In the genomic region with DNA sequence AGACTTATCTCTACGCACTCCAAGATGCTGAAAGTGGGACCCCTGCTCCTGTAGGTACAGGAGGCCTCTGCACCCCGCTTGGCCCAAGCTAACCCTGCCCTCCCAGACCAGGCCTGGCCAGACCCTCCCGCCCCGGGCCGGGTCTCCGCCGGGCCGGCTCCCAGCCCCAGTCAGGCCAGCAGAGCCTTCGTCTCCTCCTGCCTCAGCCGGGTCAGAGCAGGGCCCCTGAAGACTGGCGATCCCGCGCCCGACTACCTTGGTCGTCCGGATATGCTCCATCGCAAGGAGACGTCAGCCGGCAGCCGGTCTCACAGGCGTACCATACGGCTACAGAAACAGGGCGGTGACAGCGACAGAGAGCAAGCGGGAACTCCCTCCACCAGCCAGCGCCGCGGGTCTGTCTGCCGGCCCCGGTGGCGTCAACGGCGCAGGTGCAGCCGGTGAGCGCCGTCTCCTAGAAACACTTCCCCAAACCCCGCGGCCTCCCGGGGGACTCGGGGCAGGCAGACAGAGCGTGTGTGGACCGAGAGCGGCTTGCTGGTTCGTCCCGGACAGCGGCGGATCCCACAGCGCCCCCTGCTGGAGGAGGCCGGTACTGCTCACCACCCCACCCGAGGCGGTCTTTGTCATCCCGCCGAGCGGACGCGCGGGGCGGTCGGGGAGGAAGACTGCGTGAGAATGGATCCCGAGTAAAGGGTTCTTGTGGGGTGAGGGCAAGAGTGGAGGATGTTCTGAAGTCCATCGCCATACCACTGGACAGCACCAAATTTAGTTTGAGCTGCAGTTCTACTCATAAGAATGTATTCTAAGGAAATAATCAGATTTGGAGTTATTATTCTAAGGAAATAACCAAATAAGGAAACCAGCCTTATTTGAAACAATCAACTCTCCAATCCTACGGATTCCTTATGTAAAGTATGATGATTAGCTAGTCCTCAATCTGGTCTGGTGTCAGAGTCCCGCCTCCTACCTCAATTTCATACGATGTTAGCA, we compare ENCODE assay signal across 8 cellular contexts. TPM values are rescaled to one million over a fixed set of nuclear protein-coding genes. Genes with fewer than 3 reads are reported as not detected.
DNase-seq lines count a peak whose midpoint lies in the region; ATAC-seq and TF ChIP-seq lines count a peak whose summit lies in the region.

MTMR6 (minus strand) TSS at position 520 of the 993 bp plus-strand sequence; CDS start at position 279, 241 bp downstream.

- ATAC-seq in CD4-positive, CD25-positive, alpha-beta regulatory T cell (ENCODE audit: low read depth in 2 of 2), result peak; percentile 91 to 94
- peak; percentile 96 for ATAC-seq in GM19372 (IDR thresholded peaks at IDR 0.05; ENCODE audit: low read depth, unreplicated experiment)
- peak; percentile 93 for ATAC-seq in HG03558 (IDR thresholded peaks at IDR 0.05; ENCODE audit: extremely low read depth, unreplicated experiment)

- TF ChIP-seq CTCF in dorsolateral prefrontal cortex (IDR thresholded peaks at IDR 0.05 in 54 of 56, conservative IDR thresholded peaks at IDR 0.05 in 2 of 56; ENCODE audit: low read depth in 1 of 56, partially characterized antibody in 56 of 56) (peak; percentile 96 to 100 (median 100)), lower leg skin (IDR thresholded peaks at IDR 0.05) (peak in 2 of 3 donors; percentile 70 to 99)

- peak within 1 kb of the TSS; percentile 88 for H3K4me3 ChIP-seq in CD4-positive, CD25-positive, alpha-beta regulatory T cell (ENCODE audit: low read depth, low read length)
- H3K4me3 ChIP-seq in dorsolateral prefrontal cortex (peak within 1 kb of the TSS; percentile 58 to 100 (median 94)), lower leg skin (ENCODE audit: low read depth, poor library complexity, severe bottlenecking) (peak within 1 kb of the TSS; percentile 80)

- intact Hi-C loops in activated CD4-positive, alpha-beta memory T cell treated with anti-CD3 and anti-CD28 coated beads for 36 hours (cut with micrococcal nuclease), result loop anchor here (1.0 to 10.0 kb wide), 5 partner anchors 11 to 1012 kb away; partner anchors contain the start of gene NUP58
- intact Hi-C loops in dorsolateral prefrontal cortex (cut with DNase I), result loop anchor here (1.0 to 10.0 kb wide), 9 partner anchors 14 to 202 kb away; partner anchors contain the start of genes NUP58 (in 2 of the 2) and ATP8A2 (in 1 of the 2)
- intact Hi-C loops in lower leg skin (cut with DNase I; ENCODE audit: low total_unique reads), result no loop called here

- H3K9me3 Mint-ChIP-seq in CD4-positive, CD25-positive, alpha-beta regulatory T cell, result no peaks in the 10 kb centered on the region
- no peaks in the 10 kb centered on the region for H3K9me3 Mint-ChIP-seq in activated CD4-positive, alpha-beta memory T cell treated with anti-CD3 and anti-CD28 coated beads for 36 hours

- peaks cover 5% of the 10 kb centered on the region for H3K36me3 Mint-ChIP-seq in CD4-positive, CD25-positive, alpha-beta regulatory T cell
- peaks cover 5% of the 10 kb centered on the region for H3K36me3 Mint-ChIP-seq in activated CD4-positive, alpha-beta memory T cell treated with anti-CD3 and anti-CD28 coated beads for 36 hours

- 1 to 3% methylated on average over 26 to 31 of the region's 65 CpGs for WGBS in lower leg skin, 2 donors

- H3K27me3 Mint-ChIP-seq in CD4-positive, CD25-positive, alpha-beta regulatory T cell, result peaks cover 31% of the 10 kb centered on the region
- H3K27me3 Mint-ChIP-seq in activated CD4-positive, alpha-beta memory T cell treated with anti-CD3 and anti-CD28 coated beads for 36 hours, result no peaks in the 10 kb centered on the region

- H3K27ac Mint-ChIP-seq in CD4-positive, CD25-positive, alpha-beta regulatory T cell, result peak within 1 kb of the TSS; percentile 96 to 100 (median 96)
- H3K27ac Mint-ChIP-seq in activated CD4-positive, alpha-beta memory T cell treated with anti-CD3 and anti-CD28 coated beads for 36 hours, result peak within 1 kb of the TSS; percentile 86

- H3K4me1 ChIP-seq in CD4-positive, CD25-positive, alpha-beta regulatory T cell (ENCODE audit: control insufficient read depth, insufficient read depth, low read length, poor library complexity, severe bottlenecking), result peaks cover 41% of the 10 kb centered on the region

- peaks cover 7% of the 10 kb centered on the region for H3K27me3 ChIP-seq in CD4-positive, CD25-positive, alpha-beta regulatory T cell (ENCODE audit: control insufficient read depth, insufficient read depth, low read length)
- no peaks in the 10 kb centered on the region for H3K27me3 ChIP-seq in dorsolateral prefrontal cortex

- DNase-seq in CD4-positive, CD25-positive, alpha-beta regulatory T cell, result peak; percentile 88 to 92 (median 91)
- peak; percentile 96 for DNase-seq in NCI-H82 (lab: John Stamatoyannopoulos, UW)
- DNase-seq in activated CD4-positive, alpha-beta memory T cell treated with anti-CD3 and anti-CD28 coated beads for 36 hours, result peak; percentile 96
- DNase-seq in dorsolateral prefrontal cortex, result peak; percentile 86 to 96 (median 92)
- peak; percentile 88 to 99 for DNase-seq in lower leg skin (ENCODE audit: low spot score in 2 of 2)
- peak; percentile 79 to 99 (median 90) for DNase-seq in stimulated activated CD4-positive, alpha-beta T cell treated with anti-CD3 and anti-CD28 coated beads, TNF-alpha, amount 100 ng/mL, for 1 hour (ENCODE audit: low read depth in 3 of 3, low spot score in 1 of 3)

- CTCF ChIA-PET in activated CD4-positive, alpha-beta memory T cell treated with anti-CD3 and anti-CD28 coated beads for 36 hours (lab: Charles Lee), result interaction anchor here (0.6 to 2.4 kb wide), 17 partner anchors 9 to 57 kb away, joined by 3 to 11 read pairs (median 4); partner anchors contain the start of gene NUP58

- H3K4me1 Mint-ChIP-seq in CD4-positive, CD25-positive, alpha-beta regulatory T cell, result peaks cover 22 to 52% (median 38%) of the 10 kb centered on the region in 4 donors
- peaks cover 40% of the 10 kb centered on the region for H3K4me1 Mint-ChIP-seq in activated CD4-positive, alpha-beta memory T cell treated with anti-CD3 and anti-CD28 coated beads for 36 hours (ENCODE audit: low read depth)

- H3K36me3 ChIP-seq in CD4-positive, CD25-positive, alpha-beta regulatory T cell (ENCODE audit: control insufficient read depth, insufficient read depth, low read length), result peaks cover 3% of the 10 kb centered on the region

- H3K27ac ChIP-seq in CD4-positive, CD25-positive, alpha-beta regulatory T cell (ENCODE audit: insufficient read depth, low read length, poor library complexity, severe bottlenecking), result peak within 1 kb of the TSS; percentile 99
- H3K27ac ChIP-seq in dorsolateral prefrontal cortex, result peak within 1 kb of the TSS in 58 of 59 donors; percentile 44 to 95 (median 87)

- H3K9me3 ChIP-seq in CD4-positive, CD25-positive, alpha-beta regulatory T cell (ENCODE audit: control insufficient read depth in 2 of 2, low read length in 2 of 2), result no peaks in the 10 kb centered on the region

- peak within 1 kb of the TSS; percentile 96 to 99 (median 98) for H3K4me3 Mint-ChIP-seq in CD4-positive, CD25-positive, alpha-beta regulatory T cell
- H3K4me3 Mint-ChIP-seq in activated CD4-positive, alpha-beta memory T cell treated with anti-CD3 and anti-CD28 coated beads for 36 hours, result peak within 1 kb of the TSS; percentile 93

- no peak for TF ChIP-seq POLR2A in lower leg skin (IDR thresholded peaks at IDR 0.05)

- POLR2A ChIA-PET in activated CD4-positive, alpha-beta memory T cell treated with anti-CD3 and anti-CD28 coated beads for 36 hours (lab: Charles Lee), result interaction anchor here (0.6 to 1.8 kb wide), 5 partner anchors 11 to 23 kb away, joined by 3 to 9 read pairs (median 4); no protein-coding TSS in a partner anchor

RNA-seq across cellular contexts. Expression of gene MTMR6, which starts in this region (rescaled TPM):
- total RNA-seq in CD4-positive, CD25-positive, alpha-beta regulatory T cell, result 35.0 TPM
- polyA plus RNA-seq in CD4-positive, CD25-positive, alpha-beta regulatory T cell, result 10 to 100 TPM; 16.8 to 22.4 (median 19.7) TPM
- total RNA-seq in activated CD4-positive, alpha-beta memory T cell treated with anti-CD3 and anti-CD28 coated beads for 36 hours, result 10 to 100 TPM; 12.2 to 12.5 TPM
- total RNA-seq in dorsolateral prefrontal cortex (10 to 100 TPM; 12.7 to 34.5 (median 25.1) TPM), lower leg skin (10 to 100 TPM; 10.6 to 15.9 (median 14.3) TPM)

Comparison
In these comparisons a context has a peak if more than half of its experiments do, and no peak if none do; other contexts are left out.
1. Peak in every context shown above with its lines: DNase-seq, ATAC-seq, H3K4me3 ChIP-seq and H3K27ac ChIP-seq.